Comparison of ENCODE assay signal across 17 cellular contexts in genomic region chr1:7109901-7110300, GRCh38.
DNase-seq lines count a peak whose midpoint lies in the region; ATAC-seq, FAIRE-seq and TF ChIP-seq lines count a peak whose summit lies in the region.
"Had no signal": no experiment of that assay in that cellular context is flagged by ENCODE, and none has a peak within 500 bp of the region (broad histone marks: within the 10 kb centered on the region; RNA-seq: fewer than 3 reads in every experiment).

No MANE protein-coding gene starts in this region.

- no peak for DNase-seq in A549 (ENCODE audit: low read depth in 1 of 2, low spot score in 1 of 2)
- DNase-seq in HPDE6-E6E7 (ENCODE audit: extremely low spot score) = peak; percentile 68
- DNase-seq in RWPE2 (ENCODE audit: low spot score) = no peak
- peak; percentile 49 to 85 for DNase-seq in foreskin keratinocyte
- DNase-seq in DMS53 treated with DMSO at 0.1 percent for 48 hours (lab: John Stamatoyannopoulos, UW; ENCODE audit: unreplicated experiment) = no peak
- DNase-seq in Karpas-422 = no peak
- DNase-seq in D721Med (ENCODE audit: insufficient read length, low spot score) = no peak
- DNase-seq: Calu3; CD8-positive, alpha-beta T cell; DMS79; NCI-H187 treated with DMSO at 0.1 percent for 48 hours; NCI-H510A; NCI-H748 treated with DMSO at 0.1 percent for 48 hours; OCI-M1; RPMI8226 had no signal

- TF ChIP-seq EP300 in A549 (IDR thresholded peaks at IDR 0.05) = no peak

- H3K4me1 ChIP-seq in A549 (peaks cover 7% of the 10 kb centered on the region; the same call in 1 of the 3 replicates), RWPE2 (ENCODE audit: insufficient read depth, poor library complexity, severe bottlenecking) (peaks cover 23% of the 10 kb centered on the region), foreskin keratinocyte (peaks cover 15% of the 10 kb centered on the region), Karpas-422 (ENCODE audit: low read length) (no peaks in the 10 kb centered on the region)

- POLR2A ChIA-PET in A549 (lab: Yijun Ruan, JAX) = no interaction called here

- no peak for TF ChIP-seq RAD21 in A549 (conservative IDR thresholded peaks at IDR 0.05 in 1 of 2, IDR thresholded peaks at IDR 0.05 in 1 of 2)

- FAIRE-seq in A549 (lab: Jason Lieb, UNC) (no peak), D721Med (lab: Jason Lieb, UNC) (no peak)
- FAIRE-seq: A204.1, K562 had no signal

- WGBS in A549 (ENCODE audit: missing lambda C conversion rate) = 30% methylated on average over 3 of the region's 3 CpGs

- H3K4me3 ChIP-seq in A549 (no peak overlapping the region), RWPE2 (ENCODE audit: severe bottlenecking) (no peak overlapping the region), Karpas-422 (ENCODE audit: low read length) (no peak overlapping the region)
- H3K4me3 ChIP-seq: K562 had no signal

- H3K36me3 ChIP-seq in RWPE2 (ENCODE audit: low read depth) (no peaks in the 10 kb centered on the region), Karpas-422 (ENCODE audit: insufficient read depth, low read length) (no peaks in the 10 kb centered on the region)

- H3K4me2 ChIP-seq in A549 (peak overlapping the region; percentile 12; the same call in 1 of the 3 replicates), Karpas-422 (ENCODE audit: low read depth, low read length, poor library complexity, severe bottlenecking) (no peak overlapping the region)

- ATAC-seq in A549 (no peak), RWPE2 (ENCODE audit: low read depth) (peak; percentile 76), foreskin keratinocyte (peak; percentile 71)
- ATAC-seq: CD8-positive, alpha-beta T cell; K562 had no signal

- no peak for TF ChIP-seq POLR2A in A549 (IDR thresholded peaks at IDR 0.05; ENCODE audit: low read length)

- H4K20me1 ChIP-seq in Karpas-422 (ENCODE audit: insufficient read depth, low read depth, low read length) = no peaks in the 10 kb centered on the region

- CTCF ChIA-PET in A549 (lab: Yijun Ruan, JAX) = interaction anchor here (0.8 to 2.1 kb wide), 3 partner anchors 8 to 11 kb away, joined by 3 to 5 read pairs (median 3); no protein-coding TSS in a partner anchor

- H3K27me3 ChIP-seq in RWPE2 (ENCODE audit: insufficient read depth, poor library complexity, severe bottlenecking) (no peaks in the 10 kb centered on the region), foreskin keratinocyte (no peaks in the 10 kb centered on the region), Karpas-422 (ENCODE audit: low read length) (no peaks in the 10 kb centered on the region)

- H3K9me2 ChIP-seq in Karpas-422 (replicated peaks; ENCODE audit: insufficient read depth, low read length) = no peaks in the 10 kb centered on the region

- H3K9me3 ChIP-seq in A549 = no peaks in the 10 kb centered on the region
- H3K9me3 ChIP-seq in RWPE2 (ENCODE audit: severe bottlenecking) = no peaks in the 10 kb centered on the region
- H3K9me3 ChIP-seq in Karpas-422 (ENCODE audit: low read length) = no peaks in the 10 kb centered on the region

- no peak overlapping the region for H2AFZ ChIP-seq in Karpas-422 (ENCODE audit: low read length)

- H3K9ac ChIP-seq in Karpas-422 (ENCODE audit: low read length) = no peak overlapping the region

- H3K27ac ChIP-seq in A549 (peak overlapping the region in 1 of 2 experiments; percentile 25; a peak in 2 of 6 replicates), RWPE2 (ENCODE audit: poor library complexity, severe bottlenecking) (peak overlapping the region; percentile 97), foreskin keratinocyte (peak overlapping the region; percentile 34), Karpas-422 (ENCODE audit: low read length) (no peak overlapping the region)

- no peak for TF ChIP-seq CTCF in A549 (IDR thresholded peaks at IDR 0.05)
- TF ChIP-seq CTCF in RWPE2 (IDR thresholded peaks at IDR 0.05; ENCODE audit: poor library complexity, severe bottlenecking) = no peak
- no peak for TF ChIP-seq CTCF in foreskin keratinocyte (conservative IDR thresholded peaks at IDR 0.05)
- TF ChIP-seq CTCF in D721Med (IDR thresholded peaks at IDR 0.05; ENCODE audit: insufficient read depth, missing control alignments) = no peak

- no peaks in the 10 kb centered on the region for H3K79me2 ChIP-seq in Karpas-422 (ENCODE audit: low read length)

TF ChIP-seq in A549, 52 proteins besides CTCF, POLR2A, EP300 and RAD21:
- TF ChIP-seq REST (IDR thresholded peaks at IDR 0.05) (no peak), HDAC2 (IDR thresholded peaks at IDR 0.05) (no peak), CBX2 (IDR thresholded peaks at IDR 0.05; ENCODE audit: borderline replicate concordance, low read depth) (no peak), NFE2L2 (conservative IDR thresholded peaks at IDR 0.05; ENCODE audit: low read length) (no peak), USF2 (IDR thresholded peaks at IDR 0.05) (no peak), RARB (CRISPR knock-in tag; IDR thresholded peaks at IDR 0.05) (no peak), TP53 (CRISPR knock-in tag; IDR thresholded peaks at IDR 0.05) (no peak), MAX (IDR thresholded peaks at IDR 0.05) (no peak), HOXA7 (CRISPR knock-in tag; IDR thresholded peaks at IDR 0.05) (no peak), ZSCAN20 (CRISPR knock-in tag; IDR thresholded peaks at IDR 0.05) (no peak), BCL3 (IDR thresholded peaks at IDR 0.05) (no peak), RCOR1 (IDR thresholded peaks at IDR 0.05; ENCODE audit: low read depth, low read length) (no peak), KDM1A (IDR thresholded peaks at IDR 0.05; ENCODE audit: low read depth) (no peak), RFX5 (IDR thresholded peaks at IDR 0.05) (no peak), EHMT2 (IDR thresholded peaks at IDR 0.05; ENCODE audit: low read depth) (no peak), HOXB13 (CRISPR knock-in tag; IDR thresholded peaks at IDR 0.05; ENCODE audit: low read depth) (no peak), KDM5A (IDR thresholded peaks at IDR 0.05) (no peak), PHF8 (IDR thresholded peaks at IDR 0.05; ENCODE audit: borderline replicate concordance, low read depth) (no peak)
- TF ChIP-seq, protein P1, sequence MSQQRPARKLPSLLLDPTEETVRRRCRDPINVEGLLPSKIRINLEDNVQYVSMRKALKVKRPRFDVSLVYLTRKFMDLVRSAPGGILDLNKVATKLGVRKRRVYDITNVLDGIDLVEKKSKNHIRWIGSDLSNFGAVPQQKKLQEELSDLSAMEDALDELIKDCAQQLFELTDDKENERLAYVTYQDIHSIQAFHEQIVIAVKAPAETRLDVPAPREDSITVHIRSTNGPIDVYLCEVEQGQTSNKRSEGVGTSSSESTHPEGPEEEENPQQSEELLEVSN (IDR thresholded peaks at IDR 0.05; ENCODE audit: borderline replicate concordance, low read depth) = no peak

Comparison
In these comparisons a context has a peak if more than half of its experiments do, and no peak if none do; other contexts are left out.
1. ATAC-seq: peak in RWPE2 (single experiment) and foreskin keratinocyte (single experiment); none in A549 (0 of 2).
2. DNase-seq: peak in HPDE6-E6E7 (single experiment) and foreskin keratinocyte (2 of 2); none in A549 (0 of 2), RWPE2 (single experiment), DMS53 treated with DMSO at 0.1 percent for 48 hours (single experiment), Karpas-422 (single experiment) and D721Med (single experiment).